In the genomic region with DNA sequence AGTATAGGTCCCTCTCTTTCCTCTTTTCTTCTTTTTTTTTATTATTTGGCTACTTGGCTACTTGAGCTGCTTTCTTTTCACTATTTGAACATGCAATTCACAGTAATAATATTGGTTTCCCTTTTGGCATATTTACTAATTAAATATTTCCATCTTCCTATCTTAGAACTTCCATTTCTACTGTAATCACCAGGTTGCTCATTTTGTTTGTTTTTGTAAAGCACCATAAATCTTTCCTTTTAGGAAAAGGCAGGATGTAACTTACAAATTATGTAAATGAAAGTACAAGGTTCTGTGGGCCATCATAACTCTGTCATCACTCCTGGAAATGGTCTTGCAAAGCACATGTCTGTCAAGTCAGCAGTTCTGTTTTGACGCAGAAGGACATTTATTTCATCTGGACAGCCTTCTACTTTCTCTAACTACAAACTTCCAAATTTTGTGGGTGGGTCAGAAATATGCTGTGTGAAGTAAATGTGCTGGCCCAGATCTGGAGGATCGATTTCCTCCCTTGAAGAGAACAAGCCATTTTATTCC, we compare ENCODE assay signal across 9 cellular contexts.
DNase-seq lines count a peak whose midpoint lies in the region; ATAC-seq and TF ChIP-seq lines count a peak whose summit lies in the region.
"Had no signal": no experiment of that assay in that cellular context is flagged by ENCODE, and none has a peak within 500 bp of the region (broad histone marks: within the 10 kb centered on the region; RNA-seq: fewer than 3 reads in every experiment).

No MANE protein-coding gene starts in this region.

- H3K36me3 Mint-ChIP-seq in CD14-positive monocyte: no peaks in the 10 kb centered on the region
- H3K36me3 Mint-ChIP-seq in osteocyte (ENCODE audit: unreplicated experiment): no peaks in the 10 kb centered on the region

- peak overlapping the region; percentile 47 to 80 (median 72) for H3K27ac ChIP-seq in Peyer's patch

- peaks cover 33% of the 10 kb centered on the region for H3K4me1 Mint-ChIP-seq in CD14-positive monocyte
- peaks cover 20% of the 10 kb centered on the region for H3K4me1 Mint-ChIP-seq in osteocyte (ENCODE audit: unreplicated experiment)

- ATAC-seq in GM21723 (IDR thresholded peaks at IDR 0.05; ENCODE audit: unreplicated experiment): no peak

- intact Hi-C loops in CD14-positive monocyte (cut with micrococcal nuclease): loop anchor here (5.0 to 10.0 kb wide), 6 partner anchors 68 to 375 kb away; a partner anchor contains a TSS

- DNase-seq in CD14-positive monocyte (ENCODE audit: low spot score) (no peak), Peyer's patch (no peak), fibroblast of mammary gland (ENCODE audit: low read depth) (peak; percentile 72), osteocyte (ENCODE audit: extremely low spot score, unreplicated experiment) (no peak), middle frontal gyrus (ENCODE audit: extremely low spot score, low spot score) (no peak), GM03348 (ENCODE audit: low spot score) (no peak), GM10266 (ENCODE audit: extremely low spot score) (no peak)
- DNase-seq: activated naive CD4-positive, alpha-beta T cell treated with anti-CD3 and anti-CD28 coated beads, Interleukin-2, amount 50 U/mL, for 16 hours had no signal

- H3K4me1 ChIP-seq in Peyer's patch: peaks cover 0 to 26% (median 0%) of the 10 kb centered on the region in 4 donors

- no peaks in the 10 kb centered on the region for H3K36me3 ChIP-seq in Peyer's patch

- peak overlapping the region; percentile 94 to 99 (median 97) for H3K27ac Mint-ChIP-seq in CD14-positive monocyte
- peak overlapping the region; percentile 96 for H3K27ac Mint-ChIP-seq in osteocyte (ENCODE audit: unreplicated experiment)

- no peaks in the 10 kb centered on the region for H3K9me3 ChIP-seq in Peyer's patch

- TF ChIP-seq POLR2A in Peyer's patch (IDR thresholded peaks at IDR 0.05): no peak

- TF ChIP-seq CTCF in CD14-positive monocyte (IDR thresholded peaks at IDR 0.05): no peak
- no peak for TF ChIP-seq CTCF in Peyer's patch (IDR thresholded peaks at IDR 0.05)
- TF ChIP-seq CTCF in fibroblast of mammary gland (conservative IDR thresholded peaks at IDR 0.05; ENCODE audit: control insufficient read depth, insufficient read depth, low read depth, low read length): no peak
- TF ChIP-seq CTCF in osteocyte (IDR thresholded peaks at IDR 0.05): no peak
- no peak for TF ChIP-seq CTCF in GM10266 (IDR thresholded peaks at IDR 0.05; ENCODE audit: control insufficient read depth, insufficient read depth, low read depth, missing control alignments)

- no peaks in the 10 kb centered on the region for H3K27me3 ChIP-seq in Peyer's patch

- H3K9me3 Mint-ChIP-seq in CD14-positive monocyte (peaks cover 0 to 3% (median 0%) of the 10 kb centered on the region in 7 donors), osteocyte (ENCODE audit: unreplicated experiment) (no peaks in the 10 kb centered on the region)

- H3K4me3 ChIP-seq in Peyer's patch (peak overlapping the region in 1 of 4 donors; percentile 11), fibroblast of mammary gland (ENCODE audit: control insufficient read depth, low read depth, low read length) (no peak overlapping the region)

- peak overlapping the region; percentile 76 to 86 for H3K4me3 Mint-ChIP-seq in CD14-positive monocyte
- peak overlapping the region; percentile 74 for H3K4me3 Mint-ChIP-seq in osteocyte (ENCODE audit: unreplicated experiment)

- H3K27me3 Mint-ChIP-seq in CD14-positive monocyte (ENCODE audit: low read depth in 3 of 3) (peaks cover 0 to 5% (median 1%) of the 10 kb centered on the region in 3 donors), osteocyte (ENCODE audit: unreplicated experiment) (no peaks in the 10 kb centered on the region)
